14 cellular contexts compared by ENCODE assay signal in the genomic region with DNA sequence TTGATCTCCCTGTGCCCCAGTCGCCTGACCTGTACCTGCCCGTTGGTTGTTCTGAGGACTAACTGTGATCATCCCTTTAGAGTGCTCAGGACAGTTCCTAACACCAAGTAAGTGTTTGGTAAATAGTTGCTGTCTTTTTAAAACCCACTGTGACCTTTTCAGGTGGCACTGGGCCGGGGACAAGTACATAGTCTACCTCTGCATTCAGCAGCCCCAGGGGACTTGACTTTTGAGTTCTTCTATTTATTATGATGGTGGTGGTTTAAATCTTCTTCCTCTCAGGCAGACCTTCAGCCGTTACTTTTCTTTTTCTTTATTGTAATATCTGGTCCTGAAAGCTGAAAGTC. TPM values are rescaled to one million over a fixed set of nuclear protein-coding genes. Genes with fewer than 3 reads are reported as not detected.
DNase-seq lines count a peak whose midpoint lies in the region; ATAC-seq and TF ChIP-seq lines count a peak whose summit lies in the region.
"Had no signal": no experiment of that assay in that cellular context is flagged by ENCODE, and none has a peak within 500 bp of the region (broad histone marks: within the 10 kb centered on the region; RNA-seq: fewer than 3 reads in every experiment).

No MANE protein-coding gene starts in this region.

- intact Hi-C loops in activated T-helper 1 cell treated with anti-CD3 and anti-CD28 coated beads, Interleukin-12 subunit alpha, Interleukin-12 subunit beta, Interleukin-2, Interleukin-4 antibody, amounts not matched to agents 30 ng/mL and 10 ng/mL and 1 ng/mL, durations not matched to agents 14 hours and 24 hours and 36 hours (cut with micrococcal nuclease): no loop called here

- no peak for ATAC-seq in thoracic aorta (ENCODE audit: insufficient number of reproducible peaks, low FRiP score, low read depth)

- H3K9me3 Mint-ChIP-seq in activated naive CD4-positive, alpha-beta T cell treated with anti-CD3 and anti-CD28 coated beads, Interleukin-2, amount 50 U/mL, for 24 hours: no peaks in the 10 kb centered on the region
- H3K9me3 Mint-ChIP-seq in activated T-helper 1 cell treated with anti-CD3 and anti-CD28 coated beads, Interleukin-12 subunit alpha, Interleukin-12 subunit beta, Interleukin-2, Interleukin-4 antibody, amounts not matched to agents 30 ng/mL and 10 ng/mL and 1 ng/mL, durations not matched to agents 14 hours and 24 hours and 36 hours: no peaks in the 10 kb centered on the region
- H3K9me3 Mint-ChIP-seq in immature natural killer cell: no peaks in the 10 kb centered on the region
- H3K9me3 Mint-ChIP-seq: CD14-positive monocyte, neural crest cell had no signal

- H3K4me1 ChIP-seq in thoracic aorta (ENCODE audit: control insufficient read depth in 1 of 2, low read depth in 2 of 2): peaks cover 22 to 52% of the 10 kb centered on the region in 2 donors

- peak overlapping the region; percentile 52 to 62 for H3K27ac ChIP-seq in thoracic aorta
- H3K27ac ChIP-seq: epithelial cell of prostate had no signal

- H3K9me3 ChIP-seq in thoracic aorta: no peaks in the 10 kb centered on the region

- H3K4me1 Mint-ChIP-seq in activated naive CD4-positive, alpha-beta T cell treated with anti-CD3 and anti-CD28 coated beads, Interleukin-2, amount 50 U/mL, for 24 hours: peaks cover 95% of the 10 kb centered on the region
- peaks cover 92% of the 10 kb centered on the region for H3K4me1 Mint-ChIP-seq in activated T-helper 1 cell treated with anti-CD3 and anti-CD28 coated beads, Interleukin-12 subunit alpha, Interleukin-12 subunit beta, Interleukin-2, Interleukin-4 antibody, amounts not matched to agents 30 ng/mL and 10 ng/mL and 1 ng/mL, durations not matched to agents 14 hours and 24 hours and 36 hours (ENCODE audit: low read depth)
- H3K4me1 Mint-ChIP-seq in immature natural killer cell: peaks cover 91 to 99% of the 10 kb centered on the region in 2 donors

- no peaks in the 10 kb centered on the region for H3K27me3 Mint-ChIP-seq in activated naive CD4-positive, alpha-beta T cell treated with anti-CD3 and anti-CD28 coated beads, Interleukin-2, amount 50 U/mL, for 24 hours
- H3K27me3 Mint-ChIP-seq in activated T-helper 1 cell treated with anti-CD3 and anti-CD28 coated beads, Interleukin-12 subunit alpha, Interleukin-12 subunit beta, Interleukin-2, Interleukin-4 antibody, amounts not matched to agents 30 ng/mL and 10 ng/mL and 1 ng/mL, durations not matched to agents 14 hours and 24 hours and 36 hours (ENCODE audit: insufficient read depth): no peaks in the 10 kb centered on the region
- peaks cover 0 to 11% (median 2%) of the 10 kb centered on the region in 3 donors for H3K27me3 Mint-ChIP-seq in immature natural killer cell (ENCODE audit: low read depth in 3 of 3)

- peak overlapping the region; percentile 99 for H3K27ac Mint-ChIP-seq in activated naive CD4-positive, alpha-beta T cell treated with anti-CD3 and anti-CD28 coated beads, Interleukin-2, amount 50 U/mL, for 24 hours
- peak overlapping the region; percentile 96 for H3K27ac Mint-ChIP-seq in activated T-helper 1 cell treated with anti-CD3 and anti-CD28 coated beads, Interleukin-12 subunit alpha, Interleukin-12 subunit beta, Interleukin-2, Interleukin-4 antibody, amounts not matched to agents 30 ng/mL and 10 ng/mL and 1 ng/mL, durations not matched to agents 14 hours and 24 hours and 36 hours
- H3K27ac Mint-ChIP-seq in immature natural killer cell: peak overlapping the region; percentile 86 to 98 (median 96)

- TF ChIP-seq CTCF in thoracic aorta (IDR thresholded peaks at IDR 0.05) (no peak), GM10266 (IDR thresholded peaks at IDR 0.05; ENCODE audit: control insufficient read depth, insufficient read depth, low read depth, missing control alignments) (no peak)

- H3K4me3 ChIP-seq in thoracic aorta: no peak overlapping the region

- H3K36me3 ChIP-seq in thoracic aorta: no peaks in the 10 kb centered on the region

- peaks cover 27% of the 10 kb centered on the region for H3K36me3 Mint-ChIP-seq in activated naive CD4-positive, alpha-beta T cell treated with anti-CD3 and anti-CD28 coated beads, Interleukin-2, amount 50 U/mL, for 24 hours
- peaks cover 62% of the 10 kb centered on the region for H3K36me3 Mint-ChIP-seq in activated T-helper 1 cell treated with anti-CD3 and anti-CD28 coated beads, Interleukin-12 subunit alpha, Interleukin-12 subunit beta, Interleukin-2, Interleukin-4 antibody, amounts not matched to agents 30 ng/mL and 10 ng/mL and 1 ng/mL, durations not matched to agents 14 hours and 24 hours and 36 hours (ENCODE audit: low read depth)
- H3K36me3 Mint-ChIP-seq in immature natural killer cell: peaks cover 15 to 63% (median 39%) of the 10 kb centered on the region in 3 donors

- H3K4me3 Mint-ChIP-seq in activated naive CD4-positive, alpha-beta T cell treated with anti-CD3 and anti-CD28 coated beads, Interleukin-2, amount 50 U/mL, for 24 hours: peak overlapping the region; percentile 84
- H3K4me3 Mint-ChIP-seq in activated T-helper 1 cell treated with anti-CD3 and anti-CD28 coated beads, Interleukin-12 subunit alpha, Interleukin-12 subunit beta, Interleukin-2, Interleukin-4 antibody, amounts not matched to agents 30 ng/mL and 10 ng/mL and 1 ng/mL, durations not matched to agents 14 hours and 24 hours and 36 hours: peak overlapping the region; percentile 78
- peak overlapping the region; percentile 45 to 73 (median 62) for H3K4me3 Mint-ChIP-seq in immature natural killer cell
- H3K4me3 Mint-ChIP-seq: CD14-positive monocyte, neural crest cell had no signal

- DNase-seq in activated naive CD4-positive, alpha-beta T cell treated with anti-CD3 and anti-CD28 coated beads, Interleukin-2, amount 50 U/mL, for 16 hours: no peak
- no peak for DNase-seq in activated T-helper 1 cell treated with anti-CD3 and anti-CD28 coated beads, Interleukin-12 subunit alpha, Interleukin-12 subunit beta, Interleukin-2, Interleukin-4 antibody, amounts not matched to agents 30 ng/mL and 10 ng/mL and 1 ng/mL, durations not matched to agents 14 hours and 24 hours and 36 hours (ENCODE audit: low spot score)
- DNase-seq in immature natural killer cell: no peak
- no peak for DNase-seq in thoracic aorta (ENCODE audit: low spot score)
- DNase-seq in NCI-H2196 (lab: John Stamatoyannopoulos, UW; ENCODE audit: unreplicated experiment): no peak
- no peak for DNase-seq in kidney tubule cell (ENCODE audit: low spot score)
- DNase-seq in GM10266 (ENCODE audit: extremely low spot score): no peak
- DNase-seq: HCEC 1CT, Kasumi-1, NCI-H345 had no signal

- H3K27me3 ChIP-seq in thoracic aorta (replicated peaks; ENCODE audit: insufficient read depth): no peaks in the 10 kb centered on the region

RNA-seq across cellular contexts. Expression of a gene that starts 38.8 kb away (rescaled TPM):
- total RNA-seq in activated T-helper 1 cell treated with anti-CD3 and anti-CD28 coated beads, Interleukin-12 subunit alpha, Interleukin-12 subunit beta, Interleukin-2, Interleukin-4 antibody, amounts not matched to agents 30 ng/mL and 10 ng/mL and 1 ng/mL, durations not matched to agents 14 hours and 24 hours and 36 hours: 290 and 309 TPM in 2 replicates
- polyA plus RNA-seq in immature natural killer cell: 100 to 1,000 TPM in 1 of 3 donors, 10 to 100 TPM in 2; 56.8 to 135 (median 76.3) TPM
- total RNA-seq in thoracic aorta: 100 to 1,000 TPM in 1 of 2 donors, 10 to 100 TPM in 1; 53.1 to 102 TPM

RNA-seq across cellular contexts. Expression of a gene that starts 55.5 kb away (rescaled TPM):
- 0.31 and 1.1 TPM in 2 replicates for total RNA-seq in activated T-helper 1 cell treated with anti-CD3 and anti-CD28 coated beads, Interleukin-12 subunit alpha, Interleukin-12 subunit beta, Interleukin-2, Interleukin-4 antibody, amounts not matched to agents 30 ng/mL and 10 ng/mL and 1 ng/mL, durations not matched to agents 14 hours and 24 hours and 36 hours
- 10 to 100 TPM in 2 of 3 donors, 1 to 10 TPM in 1; 7.8 to 21.7 (median 12.1) TPM for polyA plus RNA-seq in immature natural killer cell
- under 1 TPM in 1 of 2 donors, not detected in 1; 0.28 TPM for total RNA-seq in thoracic aorta
- total RNA-seq: neural crest cell had no signal
